In genomic region chr18:21242141-21243040, GRCh38 we compare ENCODE assay signal across 8 cellular contexts. TPM values are rescaled to one million over a fixed set of nuclear protein-coding genes. Genes with fewer than 3 reads are reported as not detected.
A peak's percentile ranks its signal among the peaks of the same experiment; 100 is the strongest.
DNase-seq lines count a peak whose midpoint lies in the region; ATAC-seq and TF ChIP-seq lines count a peak whose summit lies in the region.

Gene GREB1L (plus strand): TSS chr18:21242232. CDS start chr18:21383519, 141,287 bp downstream.

- CTCF ChIA-PET in MCF 10A (lab: Yijun Ruan, JAX): interaction anchor here (0.6 to 4.0 kb wide), 14 partner anchors 10 to 204 kb away, joined by 3 to 27 read pairs (median 4); no protein-coding TSS in a partner anchor

- DNase-seq in AG08396 (ENCODE audit: low spot score) (peak; percentile 75), NCI-H2227 (lab: John Stamatoyannopoulos, UW; ENCODE audit: unreplicated experiment) (peak; percentile 69), MCF 10A (ENCODE audit: unreplicated experiment) (peak; percentile 67), NCI-H2029 treated with DMSO at 0.1 percent for 48 hours (lab: John Stamatoyannopoulos, UW) (no peak), immature natural killer cell (no peak)

- peak within 1 kb of the TSS; percentile 49 for H3K27ac Mint-ChIP-seq in MCF 10A (ENCODE audit: low read depth, unreplicated experiment)
- no peak within 1 kb of the TSS for H3K27ac Mint-ChIP-seq in immature natural killer cell

- H3K9me3 Mint-ChIP-seq in MCF 10A (ENCODE audit: unreplicated experiment) (no peaks in the 10 kb centered on the region), immature natural killer cell (peaks cover 0 to 4% (median 0%) of the 10 kb centered on the region in 6 donors)

- peak; percentile 67 for ATAC-seq in GM18868 (IDR thresholded peaks at IDR 0.05; ENCODE audit: unreplicated experiment)

- H3K4me3 Mint-ChIP-seq in MCF 10A (ENCODE audit: unreplicated experiment): peak within 1 kb of the TSS; percentile 78
- peak within 1 kb of the TSS in 1 of 5 donors; percentile 55 for H3K4me3 Mint-ChIP-seq in immature natural killer cell

- H3K36me3 Mint-ChIP-seq in MCF 10A (ENCODE audit: insufficient read depth, unreplicated experiment) (no peaks in the 10 kb centered on the region), immature natural killer cell (peaks cover 0 to 7% (median 0%) of the 10 kb centered on the region in 3 donors)

- H3K4me3 ChIP-seq in iPS-20b (ENCODE audit: low read length) (peak within 1 kb of the TSS; percentile 74), skin epidermis (peak within 1 kb of the TSS; percentile 3 to 55 (median 25))

- H3K9me3 ChIP-seq in iPS-20b (ENCODE audit: insufficient read depth, low read depth, low read length): no peaks in the 10 kb centered on the region

- H3K9ac ChIP-seq in iPS-20b (ENCODE audit: low read depth, low read length): peak within 1 kb of the TSS; percentile 58; the same call in 1 of the 2 replicates

- peak; percentile 35 for TF ChIP-seq CTCF in MCF 10A (IDR thresholded peaks at IDR 0.05; ENCODE audit: unreplicated experiment)

- H3K4me1 Mint-ChIP-seq in MCF 10A (ENCODE audit: insufficient read depth, unreplicated experiment): peaks cover 5% of the 10 kb centered on the region
- peaks cover 6 to 7% of the 10 kb centered on the region in 2 donors for H3K4me1 Mint-ChIP-seq in immature natural killer cell

- H3K36me3 ChIP-seq in iPS-20b (ENCODE audit: insufficient read depth, low read depth, low read length): no peaks in the 10 kb centered on the region

- BruUV-seq in MCF 10A (replicated peaks; lab: Mats Ljungman, UMichigan): no TSS peak

- H3K27me3 Mint-ChIP-seq in MCF 10A (ENCODE audit: insufficient read depth, unreplicated experiment): no peaks in the 10 kb centered on the region
- H3K27me3 Mint-ChIP-seq in immature natural killer cell (ENCODE audit: low read depth in 3 of 3): peaks cover 21 to 37% (median 24%) of the 10 kb centered on the region in 3 donors

- H3K27ac ChIP-seq in iPS-20b (ENCODE audit: low read length): no peak within 1 kb of the TSS
- peak within 1 kb of the TSS in 3 of 21 experiments; percentile 28 to 60 (median 44) for H3K27ac ChIP-seq in skin epidermis

- peaks cover 79% of the 10 kb centered on the region for H3K27me3 ChIP-seq in iPS-20b (ENCODE audit: insufficient read depth, low read length)

- H3K4me1 ChIP-seq in iPS-20b (ENCODE audit: insufficient read depth, low read length): no peaks in the 10 kb centered on the region; the same call in 1 of the 2 replicates

- intact Hi-C loops in MCF 10A (cut with micrococcal nuclease): loop anchor here (1.0 to 5.0 kb wide), 3 partner anchors 150 to 202 kb away; no protein-coding TSS in a partner anchor

- POLR2A ChIA-PET in MCF 10A (lab: Yijun Ruan, JAX): interaction anchor here (0.6 to 2.0 kb wide), 8 partner anchors 10 to 358 kb away, joined by 3 to 9 read pairs (median 4); partner anchors contain the start of gene ESCO1

RNA-seq across cellular contexts. Expression of gene GREB1L, which starts in this region (rescaled TPM):
- 9.4 and 11.0 TPM in 2 replicates for total RNA-seq in MCF 10A (2022)
- under 1 TPM in 1 of 3 donors, not detected in 2; 0.21 TPM for polyA plus RNA-seq in immature natural killer cell

Comparison
In these comparisons a context has a peak if more than half of its experiments do, and no peak if none do; other contexts are left out.
1. DNase-seq: peak in AG08396 (single experiment), NCI-H2227 (single experiment) and MCF 10A (single experiment); none in NCI-H2029 treated with DMSO at 0.1 percent for 48 hours (single experiment) and immature natural killer cell (0 of 3).